Comparison of ENCODE assay signal across 9 cellular contexts in genomic region chr7:519429-519973, GRCh38. TPM values are rescaled to one million over a fixed set of nuclear protein-coding genes. Genes with fewer than 3 reads are reported as not detected.
DNase-seq lines count a peak whose midpoint lies in the region; ATAC-seq and TF ChIP-seq lines count a peak whose summit lies in the region.
"Had no signal": no experiment of that assay in that cellular context is flagged by ENCODE, and none has a peak within 500 bp of the region (broad histone marks: within the 10 kb centered on the region; RNA-seq: fewer than 3 reads in every experiment).

Gene PDGFA, minus strand, starts transcription at chr7:519846. Its CDS starts 845 bp downstream, at chr7:519001.

- H3K4me3 ChIP-seq in AG09309 (ENCODE audit: control insufficient read depth, low read depth, low read length): peak within 1 kb of the TSS; percentile 73
- H3K4me3 ChIP-seq in SK-N-MC: peak within 1 kb of the TSS; percentile 57
- H3K4me3 ChIP-seq in duodenal mucosa (ENCODE audit: low read depth in 1 of 2, low read length in 2 of 2): peak within 1 kb of the TSS; percentile 71 to 76
- peak within 1 kb of the TSS; percentile 73 for H3K4me3 ChIP-seq in lower lobe of right lung

- H3K27me3 ChIP-seq in duodenal mucosa (ENCODE audit: control insufficient read depth in 1 of 2, insufficient read depth in 2 of 2, low read length in 2 of 2) (peaks cover 16 to 24% of the 10 kb centered on the region in 2 donors), lower lobe of right lung (ENCODE audit: low read depth) (peaks cover 36% of the 10 kb centered on the region)

- H3K9me3 ChIP-seq in SK-N-MC (ENCODE audit: low read depth, low read length) (no peaks in the 10 kb centered on the region), duodenal mucosa (ENCODE audit: control insufficient read depth in 1 of 2, low read length in 2 of 2) (no peaks in the 10 kb centered on the region), lower lobe of right lung (no peaks in the 10 kb centered on the region)

- H3K4me1 ChIP-seq in duodenal mucosa (ENCODE audit: control insufficient read depth in 1 of 2, insufficient read depth in 2 of 2, low read length in 2 of 2) (peaks cover 15 to 22% of the 10 kb centered on the region in 2 donors), lower lobe of right lung (peaks cover 64% of the 10 kb centered on the region)

- TF ChIP-seq CTCF in AG09309 (IDR thresholded peaks at IDR 0.05; ENCODE audit: control insufficient read depth, insufficient read depth, low read depth, low read length, missing control alignments) (no peak), lower lobe of right lung (IDR thresholded peaks at IDR 0.05) (no peak)

- H3K36me3 ChIP-seq in SK-N-MC (ENCODE audit: insufficient read depth, low read length) (no peaks in the 10 kb centered on the region), duodenal mucosa (ENCODE audit: control insufficient read depth in 1 of 2, insufficient read depth in 2 of 2, low read length in 2 of 2) (no peaks in the 10 kb centered on the region), lower lobe of right lung (no peaks in the 10 kb centered on the region)

- intact Hi-C loops in lower lobe of right lung (cut with DNase I): no loop called here

- no peak within 1 kb of the TSS for H3K27ac ChIP-seq in SK-N-MC
- peak within 1 kb of the TSS; percentile 85 for H3K27ac ChIP-seq in duodenal mucosa (ENCODE audit: low read depth, low read length)
- peak within 1 kb of the TSS; percentile 81 for H3K27ac ChIP-seq in lower lobe of right lung
- peak within 1 kb of the TSS; percentile 99 for H3K27ac ChIP-seq in substantia nigra (ENCODE audit: low read depth, low read length, poor library complexity, severe bottlenecking)
- H3K27ac ChIP-seq: KMS-11 had no signal

- ATAC-seq in GM18511 (IDR thresholded peaks at IDR 0.05; ENCODE audit: unreplicated experiment) (peak; percentile 17), lower lobe of right lung (peak; percentile 1 to 13), GM21367 (IDR thresholded peaks at IDR 0.05; ENCODE audit: unreplicated experiment) (no peak)

- H3K9ac ChIP-seq in SK-N-MC (ENCODE audit: insufficient read length): no peak within 1 kb of the TSS
- peak within 1 kb of the TSS; percentile 66 to 84 for H3K9ac ChIP-seq in duodenal mucosa (ENCODE audit: low read depth in 1 of 2, low read length in 2 of 2)
- H3K9ac ChIP-seq: KMS-11 had no signal

- no peak for DNase-seq in AG09309 (ENCODE audit: low read depth)
- DNase-seq in SK-N-MC (ENCODE audit: low read depth, low spot score): no peak
- no peak for DNase-seq in lower lobe of right lung
- peak in 28 of 49 donors; percentile 30 to 79 (median 64) for DNase-seq in substantia nigra (lab: John Stamatoyannopoulos, UW)
- no peak for DNase-seq in epidermal melanocyte (ENCODE audit: insufficient read length, low spot score)

RNA-seq across cellular contexts. Expression of gene PDGFA, which starts in this region (rescaled TPM):
- total RNA-seq in lower lobe of right lung: 27.1 TPM

Comparison
In these comparisons a context has a peak if more than half of its experiments do, and no peak if none do; other contexts are left out.
1. DNase-seq: peak in substantia nigra (28 of 49); none in AG09309 (single experiment), SK-N-MC (single experiment), lower lobe of right lung (single experiment) and epidermal melanocyte (single experiment).
2. Peak in every context shown above with its lines, with median percentiles within 50 percentile points of each other: H3K4me3 ChIP-seq.